In the genomic region with DNA sequence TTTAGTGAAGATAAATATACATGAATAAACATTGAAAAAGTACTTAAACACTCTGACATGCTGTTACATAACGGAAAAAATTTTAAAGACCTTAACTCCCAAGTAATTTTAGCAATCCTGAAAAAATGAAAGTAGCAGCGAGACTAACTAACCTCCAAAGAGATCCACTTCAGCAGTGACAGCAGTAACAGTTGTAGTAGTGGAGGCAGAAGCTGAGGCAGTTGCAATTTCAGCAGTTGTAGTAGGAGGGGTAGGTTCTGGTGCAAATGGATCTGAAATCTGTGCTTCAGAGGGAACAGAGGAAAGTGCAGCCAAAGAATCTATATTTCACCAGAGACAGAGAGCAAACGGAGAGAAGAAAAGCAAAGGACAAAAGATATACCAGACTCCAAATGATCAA, we compare ENCODE assay signal across 1 cellular context.
TF ChIP-seq lines count a peak whose summit lies in the region.

No MANE protein-coding gene starts in this region.

TF ChIP-seq in WTC11, 78 proteins besides CTCF, POLR2A, EP300 and RAD21 (continued from another document):
- TF ChIP-seq, protein P1, sequence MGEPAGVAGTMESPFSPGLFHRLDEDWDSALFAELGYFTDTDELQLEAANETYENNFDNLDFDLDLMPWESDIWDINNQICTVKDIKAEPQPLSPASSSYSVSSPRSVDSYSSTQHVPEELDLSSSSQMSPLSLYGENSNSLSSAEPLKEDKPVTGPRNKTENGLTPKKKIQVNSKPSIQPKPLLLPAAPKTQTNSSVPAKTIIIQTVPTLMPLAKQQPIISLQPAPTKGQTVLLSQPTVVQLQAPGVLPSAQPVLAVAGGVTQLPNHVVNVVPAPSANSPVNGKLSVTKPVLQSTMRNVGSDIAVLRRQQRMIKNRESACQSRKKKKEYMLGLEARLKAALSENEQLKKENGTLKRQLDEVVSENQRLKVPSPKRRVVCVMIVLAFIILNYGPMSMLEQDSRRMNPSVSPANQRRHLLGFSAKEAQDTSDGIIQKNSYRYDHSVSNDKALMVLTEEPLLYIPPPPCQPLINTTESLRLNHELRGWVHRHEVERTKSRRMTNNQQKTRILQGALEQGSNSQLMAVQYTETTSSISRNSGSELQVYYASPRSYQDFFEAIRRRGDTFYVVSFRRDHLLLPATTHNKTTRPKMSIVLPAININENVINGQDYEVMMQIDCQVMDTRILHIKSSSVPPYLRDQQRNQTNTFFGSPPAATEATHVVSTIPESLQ (CRISPR knock-in tag; IDR thresholded peaks at IDR 0.05) = no peak
- TF ChIP-seq EMX1 (CRISPR knock-in tag; IDR thresholded peaks at IDR 0.05) (no peak), ZNF671 (CRISPR knock-in tag; IDR thresholded peaks at IDR 0.05) (no peak)
- TF ChIP-seq, protein P2, sequence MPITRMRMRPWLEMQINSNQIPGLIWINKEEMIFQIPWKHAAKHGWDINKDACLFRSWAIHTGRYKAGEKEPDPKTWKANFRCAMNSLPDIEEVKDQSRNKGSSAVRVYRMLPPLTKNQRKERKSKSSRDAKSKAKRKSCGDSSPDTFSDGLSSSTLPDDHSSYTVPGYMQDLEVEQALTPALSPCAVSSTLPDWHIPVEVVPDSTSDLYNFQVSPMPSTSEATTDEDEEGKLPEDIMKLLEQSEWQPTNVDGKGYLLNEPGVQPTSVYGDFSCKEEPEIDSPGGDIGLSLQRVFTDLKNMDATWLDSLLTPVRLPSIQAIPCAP (CRISPR knock-in tag; IDR thresholded peaks at IDR 0.05) = no peak
- TF ChIP-seq, protein P3, sequence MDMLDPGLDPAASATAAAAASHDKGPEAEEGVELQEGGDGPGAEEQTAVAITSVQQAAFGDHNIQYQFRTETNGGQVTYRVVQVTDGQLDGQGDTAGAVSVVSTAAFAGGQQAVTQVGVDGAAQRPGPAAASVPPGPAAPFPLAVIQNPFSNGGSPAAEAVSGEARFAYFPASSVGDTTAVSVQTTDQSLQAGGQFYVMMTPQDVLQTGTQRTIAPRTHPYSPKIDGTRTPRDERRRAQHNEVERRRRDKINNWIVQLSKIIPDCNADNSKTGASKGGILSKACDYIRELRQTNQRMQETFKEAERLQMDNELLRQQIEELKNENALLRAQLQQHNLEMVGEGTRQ (CRISPR knock-in tag; IDR thresholded peaks at IDR 0.05) = no peak
